28 cellular contexts compared by ENCODE assay signal in the genomic region with DNA sequence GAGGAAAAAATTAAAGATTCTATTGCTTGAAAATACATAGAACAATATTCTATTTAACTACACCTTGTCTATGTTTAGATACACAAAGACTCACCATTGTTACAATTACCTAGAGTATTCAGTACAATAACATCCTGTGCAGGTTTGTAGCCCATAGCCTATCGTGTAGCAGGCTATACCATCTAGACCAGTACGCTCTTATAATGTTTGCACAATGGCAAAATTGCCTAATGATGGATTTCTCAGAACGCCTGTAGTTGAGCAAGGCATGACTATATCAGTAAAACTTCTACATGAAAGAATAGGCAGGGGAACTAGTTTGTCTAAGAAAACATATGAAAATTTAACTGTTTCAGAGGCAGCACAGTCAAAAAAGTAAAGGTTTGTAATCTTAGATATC.
DNase-seq lines count a peak whose midpoint lies in the region; ATAC-seq and TF ChIP-seq lines count a peak whose summit lies in the region.
"Had no signal": no experiment of that assay in that cellular context is flagged by ENCODE, and none has a peak within 500 bp of the region (broad histone marks: within the 10 kb centered on the region; RNA-seq: fewer than 3 reads in every experiment).

No MANE protein-coding gene starts in this region.

- intact Hi-C loops in naive thymus-derived CD4-positive, alpha-beta T cell (cut with micrococcal nuclease) = no loop called here

- no peak overlapping the region for H3K27ac Mint-ChIP-seq in naive thymus-derived CD4-positive, alpha-beta T cell
- H3K27ac Mint-ChIP-seq: activated CD4-positive, alpha-beta T cell treated with anti-CD3 and anti-CD28 coated beads for 36 hours; CD4-positive, CD25-positive, alpha-beta regulatory T cell; GM23338; memory B cell; neural progenitor cell; stimulated activated effector memory CD8-positive, alpha-beta T cell treated with anti-CD3 and anti-CD28 coated beads, Interleukin-12 subunit alpha, Interleukin-12 subunit beta, amount 100 ng/mL, for 72 hours had no signal

- peaks cover 0 to 4% (median 0%) of the 10 kb centered on the region in 11 donors for H3K9me3 Mint-ChIP-seq in naive thymus-derived CD4-positive, alpha-beta T cell
- H3K9me3 Mint-ChIP-seq: CD4-positive, CD25-positive, alpha-beta regulatory T cell; GM23338; neural progenitor cell; stimulated activated effector memory CD8-positive, alpha-beta T cell treated with anti-CD3 and anti-CD28 coated beads, Interleukin-12 subunit alpha, Interleukin-12 subunit beta, amount 100 ng/mL, for 72 hours had no signal

- H3K36me3 Mint-ChIP-seq in naive thymus-derived CD4-positive, alpha-beta T cell = no peaks in the 10 kb centered on the region
- H3K36me3 Mint-ChIP-seq: CD4-positive, CD25-positive, alpha-beta regulatory T cell; memory B cell; neural progenitor cell; stimulated activated effector memory CD8-positive, alpha-beta T cell treated with anti-CD3 and anti-CD28 coated beads, Interleukin-12 subunit alpha, Interleukin-12 subunit beta, amount 100 ng/mL, for 72 hours had no signal

- H3K4me3 Mint-ChIP-seq in naive thymus-derived CD4-positive, alpha-beta T cell = no peak overlapping the region
- H3K4me3 Mint-ChIP-seq: activated CD4-positive, alpha-beta T cell treated with anti-CD3 and anti-CD28 coated beads for 36 hours; CD4-positive, CD25-positive, alpha-beta regulatory T cell; GM23338; memory B cell; neural progenitor cell; stimulated activated effector memory CD8-positive, alpha-beta T cell treated with anti-CD3 and anti-CD28 coated beads, Interleukin-12 subunit alpha, Interleukin-12 subunit beta, amount 100 ng/mL, for 72 hours had no signal

- no peak overlapping the region for H3K4me3 ChIP-seq in epithelial cell of esophagus (ENCODE audit: low read length)
- no peak overlapping the region for H3K4me3 ChIP-seq in naive thymus-derived CD4-positive, alpha-beta T cell (ENCODE audit: low read length)
- H3K4me3 ChIP-seq: body of pancreas, GM23338, heart left ventricle, neural progenitor cell had no signal

- ATAC-seq in naive thymus-derived CD4-positive, alpha-beta T cell = peak; percentile 68
- ATAC-seq in GM21576 (IDR thresholded peaks at IDR 0.05; ENCODE audit: unreplicated experiment) = no peak
- ATAC-seq: activated CD4-positive, alpha-beta T cell treated with anti-CD3 and anti-CD28 coated beads for 36 hours; body of pancreas; GM23338; heart left ventricle; right cardiac atrium; SK-N-SH treated with all-trans-retinoic acid at 6 μM for 48 hours; stimulated activated effector memory CD8-positive, alpha-beta T cell treated with anti-CD3 and anti-CD28 coated beads, Interleukin-12 subunit alpha, Interleukin-12 subunit beta, amount 100 ng/mL, for 72 hours had no signal

- no peaks in the 10 kb centered on the region for H3K27me3 Mint-ChIP-seq in naive thymus-derived CD4-positive, alpha-beta T cell
- H3K27me3 Mint-ChIP-seq: activated CD4-positive, alpha-beta T cell treated with anti-CD3 and anti-CD28 coated beads for 36 hours; CD4-positive, CD25-positive, alpha-beta regulatory T cell had no signal

- peaks cover 0 to 6% (median 0%) of the 10 kb centered on the region in 7 donors for H3K4me1 Mint-ChIP-seq in naive thymus-derived CD4-positive, alpha-beta T cell
- H3K4me1 Mint-ChIP-seq: activated CD4-positive, alpha-beta T cell treated with anti-CD3 and anti-CD28 coated beads for 36 hours; GM23338; memory B cell; neural progenitor cell; stimulated activated effector memory CD8-positive, alpha-beta T cell treated with anti-CD3 and anti-CD28 coated beads, Interleukin-12 subunit alpha, Interleukin-12 subunit beta, amount 100 ng/mL, for 72 hours had no signal

- CTCF ChIA-PET in naive thymus-derived CD4-positive, alpha-beta T cell (lab: Charles Lee) = no interaction called here

- H3K27ac ChIP-seq in naive thymus-derived CD4-positive, alpha-beta T cell (ENCODE audit: low read depth, low read length) = no peak overlapping the region
- H3K27ac ChIP-seq: 22Rv1, body of pancreas, heart left ventricle, neural progenitor cell had no signal

- H3K9me3 ChIP-seq in naive thymus-derived CD4-positive, alpha-beta T cell (ENCODE audit: control insufficient read depth in 2 of 3, low read length in 3 of 3) = no peaks in the 10 kb centered on the region
- H3K9me3 ChIP-seq: body of pancreas had no signal

- DNase-seq in SIG-M5 treated with dmso at 0.1 percent for 504 hours (lab: John Stamatoyannopoulos, UW; ENCODE audit: unreplicated experiment) = peak; percentile 56
- no peak for DNase-seq in SIG-M5 (lab: John Stamatoyannopoulos, UW)
- peak; percentile 75 for DNase-seq in NOMO-1 treated with dmso at 0.1 percent for 144 hours (lab: John Stamatoyannopoulos, UW; ENCODE audit: unreplicated experiment)
- DNase-seq in epithelial cell of esophagus (ENCODE audit: low read depth) = peak; percentile 96
- DNase-seq in naive thymus-derived CD4-positive, alpha-beta T cell = no peak
- DNase-seq in activated effector memory CD4-positive, alpha-beta T cell treated with anti-CD3 and anti-CD28 coated beads, Interleukin-2, amount 50 U/mL, for 16 hours = no peak
- DNase-seq in NCI-H446 treated with DMSO at 0.1 percent for 48 hours (lab: John Stamatoyannopoulos, UW) = no peak
- DNase-seq: activated CD4-positive, alpha-beta T cell treated with anti-CD3 and anti-CD28 coated beads for 36 hours; activated CD8-positive, alpha-beta memory T cell treated with anti-CD3 and anti-CD28 coated beads for 24 hours; activated gamma-delta T cell treated with Interleukin-2 at 50 U/mL for 16 hours; body of pancreas; CD4-positive, CD25-positive, alpha-beta regulatory T cell; heart left ventricle; Karpas-422; NCI-H1092; NCI-H187; NCI-H2171 treated with DMSO at 0.1 percent for 48 hours; NCI-H526 treated with DMSO at 0.1 percent for 48 hours; right cardiac atrium; stimulated activated CD4-positive, alpha-beta T cell treated with anti-CD3 and anti-CD28 coated beads, Interleukin-4, amount 100 ng/mL, for 24 hours; substantia nigra had no signal

- TF ChIP-seq CTCF in epithelial cell of esophagus (IDR thresholded peaks at IDR 0.05; ENCODE audit: insufficient read depth, low read depth, low read length, missing control alignments) = no peak

- H3K4me1 ChIP-seq in naive thymus-derived CD4-positive, alpha-beta T cell (ENCODE audit: control insufficient read depth in 2 of 2, insufficient read depth in 2 of 2, low read length in 2 of 2) = no peaks in the 10 kb centered on the region
- H3K4me1 ChIP-seq: body of pancreas, heart left ventricle, neural progenitor cell had no signal

- no peaks in the 10 kb centered on the region for H3K36me3 ChIP-seq in naive thymus-derived CD4-positive, alpha-beta T cell (ENCODE audit: control insufficient read depth in 2 of 3, insufficient read depth in 3 of 3, low read length in 3 of 3)
- H3K36me3 ChIP-seq: heart left ventricle, neural progenitor cell had no signal

- POLR2A ChIA-PET in naive thymus-derived CD4-positive, alpha-beta T cell (lab: Charles Lee) = no interaction called here

- no peaks in the 10 kb centered on the region for H3K27me3 ChIP-seq in naive thymus-derived CD4-positive, alpha-beta T cell (ENCODE audit: control insufficient read depth in 2 of 2, insufficient read depth in 2 of 2, low read length in 2 of 2)
- H3K27me3 ChIP-seq: body of pancreas, heart left ventricle had no signal

Comparison
In these comparisons a context has a peak if more than half of its experiments do, and no peak if none do; other contexts are left out.
1. DNase-seq: peak in SIG-M5 treated with dmso at 0.1 percent for 504 hours (single experiment), NOMO-1 treated with dmso at 0.1 percent for 144 hours (single experiment) and epithelial cell of esophagus (single experiment); none in SIG-M5 (single experiment), naive thymus-derived CD4-positive, alpha-beta T cell (0 of 9), activated effector memory CD4-positive, alpha-beta T cell treated with anti-CD3 and anti-CD28 coated beads, Interleukin-2, amount 50 U/mL, for 16 hours (single experiment) and NCI-H446 treated with DMSO at 0.1 percent for 48 hours (single experiment).